In the genomic region with DNA sequence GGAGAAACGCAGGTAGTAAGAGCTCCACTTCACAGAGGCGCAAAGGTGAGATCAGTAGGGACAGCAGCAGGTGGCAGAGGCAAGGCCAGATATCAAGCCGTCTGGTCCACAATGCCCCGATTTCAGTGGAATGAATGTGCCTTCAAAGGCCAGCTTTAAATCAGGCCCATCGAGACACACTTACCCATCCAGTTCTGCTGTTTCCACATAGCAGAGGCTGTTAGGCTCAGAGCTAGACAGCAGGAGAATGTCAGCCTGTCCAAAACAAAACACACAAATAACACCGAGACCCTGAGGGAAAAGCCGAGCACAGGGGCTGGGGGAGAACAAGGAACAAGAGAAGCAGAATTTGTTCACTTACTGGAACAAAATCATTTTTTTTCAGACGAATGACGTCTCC, we compare ENCODE assay signal across 29 cellular contexts.
DNase-seq lines count a peak whose midpoint lies in the region; ATAC-seq and TF ChIP-seq lines count a peak whose summit lies in the region.
"Had no signal": no experiment of that assay in that cellular context is flagged by ENCODE, and none has a peak within 500 bp of the region (broad histone marks: within the 10 kb centered on the region; RNA-seq: fewer than 3 reads in every experiment).

No MANE protein-coding gene starts in this region.

- 84 to 88% methylated on average over 9 of the region's 9 CpGs for WGBS in thyroid gland, 2 donors

- no peak for TF ChIP-seq POLR2A in thyroid gland (IDR thresholded peaks at IDR 0.05)

- ATAC-seq in HG03354 (IDR thresholded peaks at IDR 0.05; ENCODE audit: poor library complexity, severe bottlenecking, unreplicated experiment) = no peak
- ATAC-seq in mucosa of descending colon = no peak
- ATAC-seq: PC-3, sciatic nerve, SK-N-SH treated with all-trans-retinoic acid at 6 μM for 48 hours had no signal

- peaks cover 11% of the 10 kb centered on the region for H3K36me3 Mint-ChIP-seq in mesothelial cell of epicardium
- H3K36me3 Mint-ChIP-seq: CD14-positive monocyte had no signal

- peaks cover 28% of the 10 kb centered on the region for H3K4me1 Mint-ChIP-seq in mesothelial cell of epicardium

- H3K4me1 ChIP-seq in thyroid gland (peaks cover 23 to 28% of the 10 kb centered on the region in 2 donors), mucosa of descending colon (ENCODE audit: low read depth) (no peaks in the 10 kb centered on the region)
- H3K4me1 ChIP-seq: Caco-2, parathyroid adenoma had no signal

- H3K9me3 Mint-ChIP-seq in mesothelial cell of epicardium = no peaks in the 10 kb centered on the region
- H3K9me3 Mint-ChIP-seq: CD14-positive monocyte had no signal

- H3K27me3 Mint-ChIP-seq in mesothelial cell of epicardium (ENCODE audit: low read depth) = no peaks in the 10 kb centered on the region

- H3K4me3 ChIP-seq in thyroid gland (replicated peaks in 1 of 3) = no peak overlapping the region
- no peak overlapping the region for H3K4me3 ChIP-seq in mucosa of descending colon
- H3K4me3 ChIP-seq: esophagus muscularis mucosa, stomach, tibial nerve had no signal

- peak overlapping the region; percentile 93 for H3K27ac Mint-ChIP-seq in mesothelial cell of epicardium
- H3K27ac Mint-ChIP-seq: T-helper 1 cell treated with Interleukin-12 subunit alpha and Interleukin-12 subunit beta and Interleukin-4 antibody, amounts not matched to agents 30 μg/mL and 1 μg/mL, for 36 hours had no signal

- intact Hi-C loops in thyroid gland (cut with DNase I) = no loop called here
- intact Hi-C loops in mucosa of descending colon (cut with DNase I, micrococcal nuclease) = no loop called here

- DNase-seq in NCI-H510A (lab: John Stamatoyannopoulos, UW) (peak; percentile 54), foreskin melanocyte (peak; percentile 24), mesothelial cell of epicardium (ENCODE audit: low spot score in 2 of 2, unreplicated experiment in 2 of 2) (no peak), thyroid gland (no peak), pons (ENCODE audit: low spot score) (no peak), mucosa of descending colon (no peak)
- DNase-seq: activated CD4-positive, alpha-beta T cell treated with anti-CD3 and anti-CD28 coated beads, Interleukin-2, amount 50 U/mL, for 1 hour; activated CD4-positive, CD25-positive, alpha-beta regulatory T cell; activated gamma-delta T cell treated with Interleukin-2 at 50 U/mL for 16 hours; activated T-cell treated with anti-CD3 and anti-CD28 coated beads, Interleukin-2, amount 50 U/mL, for 48 hours; Caco-2; caudate nucleus; DMS53; foreskin fibroblast; head of caudate nucleus; kidney glomerular epithelial cell; mammary epithelial cell; NCI-H524 treated with DMSO at 0.1 percent for 48 hours; PC-3; stimulated activated CD4-positive, alpha-beta T cell treated with anti-CD3 and anti-CD28 coated beads, Interleukin-2, amount 100 ng/mL, for 48 hours; stomach had no signal

- no peaks in the 10 kb centered on the region for H3K9me3 ChIP-seq in thyroid gland
- no peaks in the 10 kb centered on the region for H3K9me3 ChIP-seq in mucosa of descending colon
- H3K9me3 ChIP-seq: Caco-2, esophagus muscularis mucosa, stomach, tibial nerve had no signal

- peak overlapping the region; percentile 16 for H3K4me3 Mint-ChIP-seq in mesothelial cell of epicardium
- H3K4me3 Mint-ChIP-seq: CD14-positive monocyte; T-helper 1 cell treated with Interleukin-12 subunit alpha and Interleukin-12 subunit beta and Interleukin-4 antibody, amounts not matched to agents 30 μg/mL and 1 μg/mL, for 36 hours had no signal

- H3K36me3 ChIP-seq in thyroid gland = no peaks in the 10 kb centered on the region
- no peaks in the 10 kb centered on the region for H3K36me3 ChIP-seq in mucosa of descending colon (ENCODE audit: low read depth)
- H3K36me3 ChIP-seq: tibial nerve had no signal

- H3K27me3 ChIP-seq in thyroid gland = no peaks in the 10 kb centered on the region
- H3K27me3 ChIP-seq: esophagus muscularis mucosa, stomach, tibial nerve had no signal

- H3K27ac ChIP-seq in thyroid gland = peak overlapping the region in 2 of 3 donors; percentile 96 to 99
- H3K27ac ChIP-seq: parathyroid adenoma, tibial nerve had no signal

- no peak for TF ChIP-seq CTCF in mesothelial cell of epicardium (IDR thresholded peaks at IDR 0.05; ENCODE audit: unreplicated experiment)
- TF ChIP-seq CTCF in thyroid gland (IDR thresholded peaks at IDR 0.05) = no peak
- no peak for TF ChIP-seq CTCF in mucosa of descending colon (IDR thresholded peaks at IDR 0.05)

Comparison
In these comparisons a context has a peak if more than half of its experiments do, and no peak if none do; other contexts are left out.
1. DNase-seq: peak in NCI-H510A (single experiment) and foreskin melanocyte (single experiment); none in mesothelial cell of epicardium (0 of 2), thyroid gland (0 of 2), pons (single experiment) and mucosa of descending colon (0 of 3).